21 cellular contexts compared by ENCODE assay signal in genomic region chr5:8418049-8418426, GRCh38.
"Had no signal": no experiment of that assay in that cellular context is flagged by ENCODE, and none has a peak within 500 bp of the region (broad histone marks: within the 10 kb centered on the region; RNA-seq: fewer than 3 reads in every experiment).

No MANE protein-coding gene starts in this region.

- DNase-seq: activated CD4-positive, alpha-beta memory T cell treated with anti-CD3 and anti-CD28 coated beads for 36 hours; activated CD4-positive, alpha-beta T cell treated with anti-CD3 and anti-CD28 coated beads for 36 hours; activated CD8-positive, alpha-beta memory T cell treated with anti-CD3 and anti-CD28 coated beads, Interleukin-2, amount 10 ng/mL, durations not matched to agents 7 days and 5 days; activated naive CD4-positive, alpha-beta T cell; activated naive CD8-positive, alpha-beta T cell treated with anti-CD3 and anti-CD28 coated beads, Interleukin-2, amount 10 ng/mL, durations not matched to agents 7 days and 5 days; activated T-cell treated with anti-CD3 and anti-CD28 coated beads, Interleukin-2, amount 50 U/mL, for 1 hour; amygdala; dermis blood vessel endothelial cell; effector memory CD4-positive, alpha-beta T cell; kidney; left ventricle myocardium superior; natural killer cell; stimulated activated CD4-positive, alpha-beta T cell treated with anti-CD3 and anti-CD28 coated beads, Interleukin-12 subunit alpha, Interleukin-12 subunit beta, amount 100 ng/mL, for 4 hours; stimulated activated CD4-positive, alpha-beta T cell treated with anti-CD3 and anti-CD28 coated beads, Interleukin-1b, Interleukin-23, amount 100 ng/mL, for 48 hours; SW 1271; T-helper 2 cell; uterus had no signal

- H3K4me3 Mint-ChIP-seq: activated CD4-positive, alpha-beta memory T cell treated with anti-CD3 and anti-CD28 coated beads for 36 hours; activated CD4-positive, alpha-beta T cell treated with anti-CD3 and anti-CD28 coated beads for 36 hours; activated CD8-positive, alpha-beta memory T cell treated with anti-CD3 and anti-CD28 coated beads, Interleukin-2, amount 10 ng/mL, durations not matched to agents 7 days and 5 days; activated naive CD8-positive, alpha-beta T cell treated with anti-CD3 and anti-CD28 coated beads, Interleukin-2, amount 10 ng/mL, durations not matched to agents 7 days and 5 days; activated T-helper 17 cell treated with anti-CD3 and anti-CD28 coated beads, Interleukin-2, amount 50 U/mL, for 72 hours; memory B cell; natural killer cell; stimulated activated naive CD8-positive, alpha-beta T cell treated with anti-CD3 and anti-CD28 coated beads, Interleukin-15, Interleukin-2, amounts not matched to agents 100 ng/mL and 50 ng/mL, for 24 hours had no signal

- ATAC-seq: activated CD4-positive, alpha-beta T cell treated with anti-CD3 and anti-CD28 coated beads for 36 hours; activated CD8-positive, alpha-beta memory T cell treated with anti-CD3 and anti-CD28 coated beads, Interleukin-2, amount 10 ng/mL, durations not matched to agents 7 days and 5 days; activated T-helper 17 cell treated with anti-CD3 and anti-CD28 coated beads, Interleukin-2, amount 50 U/mL, for 72 hours; natural killer cell had no signal

- H3K27me3 Mint-ChIP-seq: activated CD4-positive, alpha-beta memory T cell treated with anti-CD3 and anti-CD28 coated beads for 36 hours; activated CD8-positive, alpha-beta memory T cell treated with anti-CD3 and anti-CD28 coated beads, Interleukin-2, amount 10 ng/mL, durations not matched to agents 7 days and 5 days; activated naive CD8-positive, alpha-beta T cell treated with anti-CD3 and anti-CD28 coated beads, Interleukin-2, amount 10 ng/mL, durations not matched to agents 7 days and 5 days; stimulated activated naive CD8-positive, alpha-beta T cell treated with anti-CD3 and anti-CD28 coated beads, Interleukin-15, Interleukin-2, amounts not matched to agents 100 ng/mL and 50 ng/mL, for 24 hours had no signal

- H3K27ac ChIP-seq: tibial nerve, uterus had no signal

- H3K27ac Mint-ChIP-seq: activated CD4-positive, alpha-beta memory T cell treated with anti-CD3 and anti-CD28 coated beads for 36 hours; activated CD4-positive, alpha-beta T cell treated with anti-CD3 and anti-CD28 coated beads for 36 hours; activated CD8-positive, alpha-beta memory T cell treated with anti-CD3 and anti-CD28 coated beads, Interleukin-2, amount 10 ng/mL, durations not matched to agents 7 days and 5 days; activated naive CD8-positive, alpha-beta T cell treated with anti-CD3 and anti-CD28 coated beads, Interleukin-2, amount 10 ng/mL, durations not matched to agents 7 days and 5 days; activated T-helper 17 cell treated with anti-CD3 and anti-CD28 coated beads, Interleukin-2, amount 50 U/mL, for 72 hours; memory B cell; natural killer cell; stimulated activated naive CD8-positive, alpha-beta T cell treated with anti-CD3 and anti-CD28 coated beads, Interleukin-15, Interleukin-2, amounts not matched to agents 100 ng/mL and 50 ng/mL, for 24 hours had no signal

- H3K36me3 Mint-ChIP-seq: activated CD4-positive, alpha-beta memory T cell treated with anti-CD3 and anti-CD28 coated beads for 36 hours; activated CD8-positive, alpha-beta memory T cell treated with anti-CD3 and anti-CD28 coated beads, Interleukin-2, amount 10 ng/mL, durations not matched to agents 7 days and 5 days; activated naive CD8-positive, alpha-beta T cell treated with anti-CD3 and anti-CD28 coated beads, Interleukin-2, amount 10 ng/mL, durations not matched to agents 7 days and 5 days; memory B cell; natural killer cell had no signal

- H3K4me1 Mint-ChIP-seq: activated CD4-positive, alpha-beta T cell treated with anti-CD3 and anti-CD28 coated beads for 36 hours; activated CD8-positive, alpha-beta memory T cell treated with anti-CD3 and anti-CD28 coated beads, Interleukin-2, amount 10 ng/mL, durations not matched to agents 7 days and 5 days; activated naive CD8-positive, alpha-beta T cell treated with anti-CD3 and anti-CD28 coated beads, Interleukin-2, amount 10 ng/mL, durations not matched to agents 7 days and 5 days; activated T-helper 17 cell treated with anti-CD3 and anti-CD28 coated beads, Interleukin-2, amount 50 U/mL, for 72 hours; memory B cell; natural killer cell had no signal

- H3K9me3 Mint-ChIP-seq: activated CD4-positive, alpha-beta memory T cell treated with anti-CD3 and anti-CD28 coated beads for 36 hours had no signal
